In genomic region chr9:37395663-37396062, GRCh38 we compare ENCODE assay signal across 27 cellular contexts.
"Had no signal": no experiment of that assay in that cellular context is flagged by ENCODE, and none has a peak within 500 bp of the region (broad histone marks: within the 10 kb centered on the region; RNA-seq: fewer than 3 reads in every experiment).

No MANE protein-coding gene starts in this region.

- H3K9me3 ChIP-seq: breast epithelium, heart left ventricle, right atrium auricular region, testis, transverse colon had no signal

- H3K4me2 ChIP-seq: smooth muscle cell had no signal

- H3K27ac Mint-ChIP-seq: activated CD4-positive, alpha-beta memory T cell treated with anti-CD3 and anti-CD28 coated beads for 36 hours; activated naive CD4-positive, alpha-beta T cell treated with anti-CD3 and anti-CD28 coated beads, Interleukin-2, amount 10 ng/mL, durations not matched to agents 7 days and 5 days; activated T-helper 1 cell treated with anti-CD3 and anti-CD28 coated beads, Interleukin-12 subunit alpha, Interleukin-12 subunit beta, Interleukin-2, Interleukin-4 antibody, amounts not matched to agents 30 ng/mL and 10 ng/mL and 1 ng/mL, durations not matched to agents 14 hours and 24 hours and 36 hours; dendritic cell treated with granulocyte-macrophage colony-stimulating factor and Interleukin-4, amounts not matched to agents 40 ng/mL and 50 ng/mL, for 4 days; endodermal cell; mesothelial cell of epicardium; naive thymus-derived CD4-positive, alpha-beta T cell had no signal

- DNase-seq: activated CD4-positive, alpha-beta memory T cell treated with anti-CD3 and anti-CD28 coated beads for 36 hours; activated CD4-positive, alpha-beta T cell treated with anti-CD3 and anti-CD28 coated beads for 48 hours; activated CD8-positive, alpha-beta memory T cell treated with anti-CD3 and anti-CD28 coated beads, Interleukin-2, amount 50 U/mL, for 4 hours; activated gamma-delta T cell; activated naive CD4-positive, alpha-beta T cell treated with anti-CD3 and anti-CD28 coated beads, Interleukin-2, amount 10 ng/mL, durations not matched to agents 7 days and 5 days; activated T-cell treated with anti-CD3 and anti-CD28 coated beads, Interleukin-2, amount 50 U/mL, for 1 hour; amygdala; central memory CD4-positive, alpha-beta T cell; endodermal cell; foreskin fibroblast; heart left ventricle; naive thymus-derived CD4-positive, alpha-beta T cell; nucleus accumbens; stimulated activated CD4-positive, alpha-beta T cell treated with anti-CD3 and anti-CD28 coated beads, Interleukin-15, amount 100 ng/mL, for 24 hours; stimulated activated naive CD8-positive, alpha-beta T cell treated with anti-CD3 and anti-CD28 coated beads, Interleukin-15, Interleukin-2, amounts not matched to agents 100 U/mL and 50 U/mL, for 24 hours; testis; transverse colon had no signal

- H3K4me1 Mint-ChIP-seq: activated naive CD4-positive, alpha-beta T cell treated with anti-CD3 and anti-CD28 coated beads, Interleukin-2, amount 10 ng/mL, durations not matched to agents 7 days and 5 days; endodermal cell; mesothelial cell of epicardium; naive thymus-derived CD4-positive, alpha-beta T cell; neural crest cell had no signal

- H3K27ac ChIP-seq: breast epithelium, heart left ventricle, right atrium auricular region, testis, transverse colon, VCaP had no signal

- H3K27me3 Mint-ChIP-seq: activated CD4-positive, alpha-beta memory T cell treated with anti-CD3 and anti-CD28 coated beads for 36 hours; dendritic cell treated with granulocyte-macrophage colony-stimulating factor and Interleukin-4, amounts not matched to agents 40 ng/mL and 50 ng/mL, for 4 days had no signal

- H3K4me3 ChIP-seq: breast epithelium, heart left ventricle, right atrium auricular region, smooth muscle cell, testis, transverse colon had no signal

- H3K4me1 ChIP-seq: breast epithelium, heart left ventricle, right atrium auricular region, testis, transverse colon had no signal

- H3K36me3 ChIP-seq: breast epithelium, heart left ventricle, right atrium auricular region, transverse colon had no signal

- H3K27me3 ChIP-seq: breast epithelium, heart left ventricle, right atrium auricular region, testis, transverse colon had no signal

- H3K4me3 Mint-ChIP-seq: activated CD4-positive, alpha-beta memory T cell treated with anti-CD3 and anti-CD28 coated beads for 36 hours; activated naive CD4-positive, alpha-beta T cell treated with anti-CD3 and anti-CD28 coated beads, Interleukin-2, amount 10 ng/mL, durations not matched to agents 7 days and 5 days; activated T-helper 1 cell treated with anti-CD3 and anti-CD28 coated beads, Interleukin-12 subunit alpha, Interleukin-12 subunit beta, Interleukin-2, Interleukin-4 antibody, amounts not matched to agents 30 ng/mL and 10 ng/mL and 1 ng/mL, durations not matched to agents 14 hours and 24 hours and 36 hours; dendritic cell treated with granulocyte-macrophage colony-stimulating factor and Interleukin-4, amounts not matched to agents 40 ng/mL and 50 ng/mL, for 4 days; endodermal cell; mesothelial cell of epicardium; naive thymus-derived CD4-positive, alpha-beta T cell; neural crest cell had no signal

- H3K9me3 Mint-ChIP-seq: activated CD4-positive, alpha-beta memory T cell treated with anti-CD3 and anti-CD28 coated beads for 36 hours; activated naive CD4-positive, alpha-beta T cell treated with anti-CD3 and anti-CD28 coated beads, Interleukin-2, amount 10 ng/mL, durations not matched to agents 7 days and 5 days; activated T-helper 1 cell treated with anti-CD3 and anti-CD28 coated beads, Interleukin-12 subunit alpha, Interleukin-12 subunit beta, Interleukin-2, Interleukin-4 antibody, amounts not matched to agents 30 ng/mL and 10 ng/mL and 1 ng/mL, durations not matched to agents 14 hours and 24 hours and 36 hours; dendritic cell treated with granulocyte-macrophage colony-stimulating factor and Interleukin-4, amounts not matched to agents 40 ng/mL and 50 ng/mL, for 4 days; endodermal cell; mesothelial cell of epicardium; naive thymus-derived CD4-positive, alpha-beta T cell; neural crest cell had no signal

- H3K36me3 Mint-ChIP-seq: activated CD4-positive, alpha-beta memory T cell treated with anti-CD3 and anti-CD28 coated beads for 36 hours; activated naive CD4-positive, alpha-beta T cell treated with anti-CD3 and anti-CD28 coated beads, Interleukin-2, amount 10 ng/mL, durations not matched to agents 7 days and 5 days; mesothelial cell of epicardium; naive thymus-derived CD4-positive, alpha-beta T cell had no signal

- ATAC-seq: activated CD4-positive, CD25-positive, alpha-beta regulatory T cell treated with anti-CD3 and anti-CD28 coated beads, Interleukin-2, amount 50 U/mL, for 24 hours; esophagus mucosa; heart left ventricle; naive thymus-derived CD4-positive, alpha-beta T cell; stimulated activated naive CD8-positive, alpha-beta T cell treated with anti-CD3 and anti-CD28 coated beads, Interleukin-15, Interleukin-2, amounts not matched to agents 100 U/mL and 50 U/mL, for 24 hours had no signal
